Comparison of ENCODE assay signal across 28 cellular contexts in genomic region chr4:125016892-125017299, GRCh38.
DNase-seq lines count a peak whose midpoint lies in the region; FAIRE-seq and TF ChIP-seq lines count a peak whose summit lies in the region.
"Had no signal": no experiment of that assay in that cellular context is flagged by ENCODE, and none has a peak within 500 bp of the region (broad histone marks: within the 10 kb centered on the region; RNA-seq: fewer than 3 reads in every experiment).

No MANE protein-coding gene starts in this region.

- H3K23ac ChIP-seq in H1 (ENCODE audit: insufficient read length): no peak overlapping the region

- no peak for TF ChIP-seq RAD21 in H1 (IDR thresholded peaks at IDR 0.05 in 1 of 2, conservative IDR thresholded peaks at IDR 0.05 in 1 of 2; ENCODE audit: low read depth in 2 of 2, low read length in 2 of 2)

- FAIRE-seq in H1 (lab: Jason Lieb, UNC) (no peak), GM12892 (lab: Jason Lieb, UNC) (no peak)
- FAIRE-seq: endometrium, frontal cortex, HTR-8/SVneo had no signal

- no peak overlapping the region for H3K4ac ChIP-seq in H1 (replicated peaks; ENCODE audit: insufficient read length, low read depth, low read length)

- H2AFZ ChIP-seq in H1 (ENCODE audit: low read length) (0 out of 2 replicates have a peak overlapping the region, but pooled peaks have one; percentile 18), osteoblast (ENCODE audit: low read length) (peak overlapping the region; percentile 16)

- no peak for TF ChIP-seq EP300 in H1 (IDR thresholded peaks at IDR 0.05; ENCODE audit: borderline replicate concordance in 1 of 2, low read depth in 2 of 2, low read length in 2 of 2)

- DNase-seq in NCI-H748 (lab: John Stamatoyannopoulos, UW; ENCODE audit: unreplicated experiment) (peak; percentile 2), NCI-H748 treated with DMSO at 0.1 percent for 48 hours (lab: John Stamatoyannopoulos, UW) (no peak), NCI-H69 (lab: John Stamatoyannopoulos, UW) (peak; percentile 56), H1 (ENCODE audit: low read depth in 1 of 2, low spot score in 2 of 2) (no peak), osteoblast (ENCODE audit: insufficient read length, low spot score, missing footprints) (no peak), NCI-H1694 (lab: John Stamatoyannopoulos, UW) (no peak), HCEC 1CT (no peak), GM12892 (ENCODE audit: insufficient read length) (no peak)
- DNase-seq: activated CD4-positive, alpha-beta memory T cell treated with anti-CD3 and anti-CD28 coated beads, Interleukin-2, amount 10 ng/mL, durations not matched to agents 7 days and 5 days; activated CD8-positive, alpha-beta memory T cell treated with anti-CD3 and anti-CD28 coated beads, Interleukin-2, amount 50 U/mL, for 4 hours; activated naive CD4-positive, alpha-beta T cell treated with anti-CD3 and anti-CD28 coated beads for 36 hours; CD8-positive, alpha-beta T cell; cerebellar nuclear complex; esophagus squamous epithelium; MG63; NCI-H2171; NK-92 treated with Interleukin-12 subunit alpha and Interleukin-12 subunit beta, amount 100 ng/mL, for 24 hours; posterior cingulate gyrus; sigmoid colon; stimulated activated CD4-positive, alpha-beta T cell treated with anti-CD3 and anti-CD28 coated beads, Interleukin-12 subunit alpha, Interleukin-12 subunit beta, amount 100 ng/mL, for 4 hours; stimulated activated CD4-positive, alpha-beta T cell treated with anti-CD3 and anti-CD28 coated beads, Interleukin-4, amount 100 ng/mL, for 1 hour; T-helper 9 cell; tibial artery had no signal

- H3K79me2 ChIP-seq in H1 (ENCODE audit: control insufficient read depth in 1 of 2, insufficient read depth in 2 of 2, low read length in 2 of 2) (no peaks in the 10 kb centered on the region), osteoblast (ENCODE audit: insufficient read depth, low read length) (no peaks in the 10 kb centered on the region)

- H4K5ac ChIP-seq in H1 (ENCODE audit: insufficient read length, low read depth, low read length): no peak overlapping the region

- H3K27ac ChIP-seq in H1 (ENCODE audit: low read depth, low read length) (no peak overlapping the region), osteoblast (ENCODE audit: low read depth, low read length) (no peak overlapping the region)
- H3K27ac ChIP-seq: esophagus squamous epithelium, KMS-11, sigmoid colon, tibial artery, vagina had no signal

- no peak overlapping the region for H3K18ac ChIP-seq in H1 (ENCODE audit: extremely low read depth, low read length)

- CTCF ChIA-PET in H1 (lab: Charles Lee; ENCODE audit: partially characterized antibody): interaction anchor here (1.2 kb wide), 1 partner anchor 26 kb away, joined by 4 read pairs; no protein-coding TSS in a partner anchor

- H3K9me3 ChIP-seq in H1 (ENCODE audit: insufficient read depth in 2 of 2, low read depth in 1 of 2, low read length in 1 of 2) (peaks cover 7 to 13% of the 10 kb centered on the region in 2 experiments), osteoblast (ENCODE audit: low read depth, low read length) (no peaks in the 10 kb centered on the region)
- H3K9me3 ChIP-seq: esophagus squamous epithelium, sigmoid colon, tibial artery, vagina had no signal

- no peak overlapping the region; the same call in 1 of the 2 replicates for H2BK12ac ChIP-seq in H1 (ENCODE audit: low read depth, low read length)

- H2BK5ac ChIP-seq in H1 (ENCODE audit: low read depth, low read length): no peak overlapping the region

- no peak overlapping the region for H3K14ac ChIP-seq in H1 (ENCODE audit: insufficient read length)

- peaks cover 0 to 6% (median 2%) of the 10 kb centered on the region in 4 experiments; a peak in 3 of 8 replicates for H3K36me3 ChIP-seq in H1 (ENCODE audit: control insufficient read depth in 2 of 4, insufficient read depth in 4 of 4, low read length in 3 of 4)
- no peaks in the 10 kb centered on the region for H3K36me3 ChIP-seq in osteoblast (ENCODE audit: insufficient read depth, low read length)
- H3K36me3 ChIP-seq: esophagus squamous epithelium, MG63, sigmoid colon, tibial artery, vagina had no signal

- no peak overlapping the region for H2AK5ac ChIP-seq in H1 (ENCODE audit: low read depth, low read length)

- TF ChIP-seq POLR2A in H1 (IDR thresholded peaks at IDR 0.05; ENCODE audit: control extremely low read depth in 1 of 2, low read depth in 2 of 2, low read length in 2 of 2) (no peak), GM12892 (IDR thresholded peaks at IDR 0.05; ENCODE audit: low read depth, low read length) (no peak)

- no peaks in the 10 kb centered on the region for H3K23me2 ChIP-seq in H1 (ENCODE audit: low read depth, low read length)

- H3K27me3 ChIP-seq in H1 (replicated peaks in 1 of 4; ENCODE audit: control insufficient read depth in 3 of 4, extremely low read depth in 1 of 4, insufficient read depth in 3 of 4, low read length in 3 of 4) (no peaks in the 10 kb centered on the region), osteoblast (ENCODE audit: insufficient read depth, low read length) (no peaks in the 10 kb centered on the region)
- H3K27me3 ChIP-seq: esophagus squamous epithelium, MG63, sigmoid colon, tibial artery, vagina had no signal

- H3K9ac ChIP-seq in H1 (replicated peaks in 1 of 4; ENCODE audit: extremely low read depth in 1 of 4, low read depth in 3 of 4, low read length in 3 of 4): no peak overlapping the region
- H3K9ac ChIP-seq: KMS-11 had no signal

- H3K56ac ChIP-seq in H1 (replicated peaks; ENCODE audit: insufficient read length, low read depth, low read length): no peak overlapping the region

- H4K8ac ChIP-seq in H1 (ENCODE audit: extremely low read depth, insufficient read depth, low read length): no peak overlapping the region

- H2BK15ac ChIP-seq in H1 (ENCODE audit: low read length): 0 out of 2 replicates have a peak overlapping the region, but pooled peaks have one; percentile 61

- no peak overlapping the region for H3K4me2 ChIP-seq in H1 (ENCODE audit: insufficient read depth in 1 of 2, low read depth in 2 of 2, low read length in 2 of 2)
- no peak overlapping the region for H3K4me2 ChIP-seq in osteoblast (ENCODE audit: insufficient read depth, low read length)
- H3K4me2 ChIP-seq: KMS-11 had no signal

- no peaks in the 10 kb centered on the region for H3K79me1 ChIP-seq in H1 (ENCODE audit: low read depth, low read length)

- H4K91ac ChIP-seq in H1 (replicated peaks; ENCODE audit: insufficient read length, low read length): no peak overlapping the region

- TF ChIP-seq CTCF in H1 (IDR thresholded peaks at IDR 0.05; ENCODE audit: control extremely low read depth in 1 of 3, insufficient read depth in 1 of 3, low read depth in 1 of 3, low read length in 3 of 3) (no peak), osteoblast (IDR thresholded peaks at IDR 0.05; ENCODE audit: extremely low read depth, low read depth, low read length) (no peak)

- H2BK20ac ChIP-seq in H1 (ENCODE audit: low read length): no peak overlapping the region

- H4K20me1 ChIP-seq in H1 (replicated peaks in 1 of 2; ENCODE audit: control insufficient read depth in 1 of 2, insufficient read depth in 2 of 2, low read length in 2 of 2): no peaks in the 10 kb centered on the region
- no peaks in the 10 kb centered on the region for H4K20me1 ChIP-seq in osteoblast (ENCODE audit: insufficient read depth, low read length)

- peaks cover 0 to 8% (median 5%) of the 10 kb centered on the region in 4 experiments; a peak in 3 of 7 replicates for H3K4me1 ChIP-seq in H1 (replicated peaks in 1 of 4; ENCODE audit: control insufficient read depth in 3 of 4, insufficient read depth in 4 of 4, low read length in 3 of 4)
- H3K4me1 ChIP-seq in osteoblast (ENCODE audit: insufficient read depth, low read length): no peaks in the 10 kb centered on the region
- H3K4me1 ChIP-seq: tibial artery, vagina had no signal

- 93% methylated on average over 5 of the region's 5 CpGs; no CpG with 5 or more reads in 1 of the 2 experiments for WGBS in H1 (ENCODE audit: extremely low coverage in 1 of 2, insufficient coverage in 1 of 2, insufficient read length in 1 of 2, insufficient replicate concordance in 2 of 2, low coverage in 1 of 2, low lambda C conversion rate in 2 of 2, missing lambda C conversion rate in 1 of 2), 2 experiments

- POLR2A ChIA-PET in H1 (lab: Charles Lee; ENCODE audit: partially characterized antibody): no interaction called here

- no peak overlapping the region for H2BK120ac ChIP-seq in H1 (replicated peaks; ENCODE audit: low read depth, low read length)

- H3K4me3 ChIP-seq in H1 (ENCODE audit: extremely low read depth in 1 of 4, insufficient read depth in 2 of 4, low read depth in 3 of 4, low read length in 4 of 4) (no peak overlapping the region), osteoblast (ENCODE audit: insufficient read depth, low read length) (no peak overlapping the region)
- H3K4me3 ChIP-seq: esophagus squamous epithelium, MG63, sigmoid colon, tibial artery, vagina had no signal

TF ChIP-seq in H1, 55 proteins besides CTCF, POLR2A, EP300 and RAD21:
- TF ChIP-seq KDM4A (IDR thresholded peaks at IDR 0.05; ENCODE audit: low read depth, low read length, severe bottlenecking) (no peak), HDAC2 (IDR thresholded peaks at IDR 0.05; ENCODE audit: borderline replicate concordance in 1 of 2, low read depth in 2 of 2, low read length in 2 of 2) (no peak), TEAD4 (IDR thresholded peaks at IDR 0.05; ENCODE audit: low read depth, low read length) (no peak), RFX5 (IDR thresholded peaks at IDR 0.05; ENCODE audit: borderline replicate concordance, low read depth, low read length) (no peak), CBX8 (IDR thresholded peaks at IDR 0.05; ENCODE audit: borderline replicate concordance, low read depth, low read length) (no peak), TAF1 (IDR thresholded peaks at IDR 0.05; ENCODE audit: low read depth, low read length) (no peak), CREB1 (IDR thresholded peaks at IDR 0.05) (no peak), MAX (IDR thresholded peaks at IDR 0.05) (no peak), JUND (IDR thresholded peaks at IDR 0.05; ENCODE audit: low read length) (no peak), SRF (IDR thresholded peaks at IDR 0.05; ENCODE audit: low read depth, low read length) (no peak)
TF ChIP-seq in H1: peak in this region for 0.

Comparison
In these comparisons a context has a peak if more than half of its experiments do, and no peak if none do; other contexts are left out.
1. DNase-seq: peak in NCI-H748 (single experiment) and NCI-H69 (single experiment); none in NCI-H748 treated with DMSO at 0.1 percent for 48 hours (single experiment), H1 (0 of 2), osteoblast (single experiment), NCI-H1694 (single experiment), HCEC 1CT (single experiment) and GM12892 (single experiment).